Comparison of ENCODE assay signal across 17 cellular contexts in genomic region chr10:4215485-4215884, GRCh38.
DNase-seq lines count a peak whose midpoint lies in the region; ATAC-seq, FAIRE-seq and TF ChIP-seq lines count a peak whose summit lies in the region.
"Had no signal": no experiment of that assay in that cellular context is flagged by ENCODE, and none has a peak within 500 bp of the region (broad histone marks: within the 10 kb centered on the region; RNA-seq: fewer than 3 reads in every experiment).

No MANE protein-coding gene starts in this region.

- H3K4me2 ChIP-seq in Karpas-422 (ENCODE audit: low read depth, low read length, poor library complexity, severe bottlenecking) (peak overlapping the region; percentile 10), GM12878 (ENCODE audit: control insufficient read depth, insufficient read depth) (no peak overlapping the region), neural progenitor cell (no peak overlapping the region)

- peaks cover 36% of the 10 kb centered on the region for H3K4me1 Mint-ChIP-seq in neural progenitor cell
- peaks cover 0 to 4% of the 10 kb centered on the region in 2 donors for H3K4me1 Mint-ChIP-seq in effector memory CD8-positive, alpha-beta T cell (ENCODE audit: low read depth in 2 of 2)

- POLR2A ChIA-PET in GM12878 (lab: Charles Lee): no interaction called here

- TF ChIP-seq CTCF in GM12878 (IDR thresholded peaks at IDR 0.05 in 2 of 3, conservative IDR thresholded peaks at IDR 0.05 in 1 of 3; ENCODE audit: control insufficient read depth in 2 of 3, extremely low read depth in 1 of 3, insufficient read depth in 1 of 3, low read depth in 3 of 3, low read length in 3 of 3): no peak
- TF ChIP-seq CTCF in neural progenitor cell (IDR thresholded peaks at IDR 0.05): no peak

- BruUV-seq in GM12878 (replicated peaks; lab: Mats Ljungman, UMichigan): no TSS peak

- peak; percentile 41 for FAIRE-seq in GM12878 (lab: Jason Lieb, UNC)
- FAIRE-seq: HTR-8/SVneo had no signal

- TF ChIP-seq RAD21 in GM12878 (IDR thresholded peaks at IDR 0.05; ENCODE audit: insufficient read depth, low read depth, low read length): no peak

- no peaks in the 10 kb centered on the region for H3K79me2 ChIP-seq in Karpas-422 (ENCODE audit: low read length)
- no peaks in the 10 kb centered on the region for H3K79me2 ChIP-seq in GM12878 (ENCODE audit: control insufficient read depth, insufficient read depth, low read length)
- no peaks in the 10 kb centered on the region for H3K79me2 ChIP-seq in neural progenitor cell (ENCODE audit: low read depth)

- no peaks in the 10 kb centered on the region for H3K36me3 ChIP-seq in Karpas-422 (ENCODE audit: insufficient read depth, low read length)
- H3K36me3 ChIP-seq in GM12878 (ENCODE audit: control insufficient read depth in 2 of 2, insufficient read depth in 2 of 2, low read length in 1 of 2): no peaks in the 10 kb centered on the region
- no peaks in the 10 kb centered on the region for H3K36me3 ChIP-seq in neural progenitor cell
- H3K36me3 ChIP-seq: SJCRH30 had no signal

- H3K9ac ChIP-seq in Karpas-422 (ENCODE audit: low read length) (no peak overlapping the region), GM12878 (ENCODE audit: control insufficient read depth, insufficient read depth, low read length) (no peak overlapping the region), neural progenitor cell (no peak overlapping the region)

- no peaks in the 10 kb centered on the region for H3K36me3 Mint-ChIP-seq in neural progenitor cell
- no peaks in the 10 kb centered on the region for H3K36me3 Mint-ChIP-seq in effector memory CD8-positive, alpha-beta T cell (ENCODE audit: insufficient read depth)

- no peak overlapping the region for H3K27ac ChIP-seq in Karpas-422 (ENCODE audit: low read length)
- H3K27ac ChIP-seq in GM12878 (ENCODE audit: control insufficient read depth, insufficient read depth): no peak overlapping the region
- no peak overlapping the region for H3K27ac ChIP-seq in neural progenitor cell
- H3K27ac ChIP-seq: RWPE1, SJCRH30 had no signal

- peak overlapping the region; percentile 29 for H3K27ac Mint-ChIP-seq in neural progenitor cell
- no peak overlapping the region for H3K27ac Mint-ChIP-seq in effector memory CD8-positive, alpha-beta T cell
- H3K27ac Mint-ChIP-seq: CD4-positive, alpha-beta T cell had no signal

- SMC1A ChIA-PET in GM12878 (lab: Charles Lee; ENCODE audit: uncharacterized antibody, unreplicated experiment): no interaction called here

- CTCF ChIA-PET in GM12878 (lab: Yijun Ruan, JAX): no interaction called here

- no peaks in the 10 kb centered on the region for H3K9me2 ChIP-seq in Karpas-422 (replicated peaks; ENCODE audit: insufficient read depth, low read length)

- H2AFZ ChIP-seq in Karpas-422 (ENCODE audit: low read length) (no peak overlapping the region), GM12878 (ENCODE audit: control insufficient read depth, low read depth, low read length) (no peak overlapping the region), neural progenitor cell (replicated peaks) (no peak overlapping the region)

- H3K9me3 ChIP-seq in Karpas-422 (ENCODE audit: low read length) (no peaks in the 10 kb centered on the region), GM12878 (replicated peaks; ENCODE audit: control insufficient read depth, insufficient read depth, low read length) (no peaks in the 10 kb centered on the region), neural progenitor cell (ENCODE audit: low read depth) (no peaks in the 10 kb centered on the region)
- H3K9me3 ChIP-seq: SJCRH30 had no signal

- H3K4me3 Mint-ChIP-seq in neural progenitor cell: no peak overlapping the region
- H3K4me3 Mint-ChIP-seq in effector memory CD8-positive, alpha-beta T cell: no peak overlapping the region
- H3K4me3 Mint-ChIP-seq: CD4-positive, alpha-beta T cell had no signal

- in situ Hi-C loops in GM12878 (cut with MboI): no loop called here

- H3K27me3 ChIP-seq in Karpas-422 (ENCODE audit: low read length) (no peaks in the 10 kb centered on the region), GM12878 (replicated peaks in 1 of 2; ENCODE audit: control insufficient read depth in 2 of 2, insufficient read depth in 2 of 2, low read length in 1 of 2) (peaks cover 0 to 1% of the 10 kb centered on the region in 2 experiments; a peak in 3 of 4 replicates), neural progenitor cell (no peaks in the 10 kb centered on the region)
- H3K27me3 ChIP-seq: SJCRH30 had no signal

- H3F3A ChIP-seq in neural progenitor cell (ENCODE audit: low read depth): peaks cover 10% of the 10 kb centered on the region

- 53% methylated on average over 4 of the region's 4 CpGs for WGBS in GM12878 (ENCODE audit: insufficient coverage, insufficient replicate concordance, low lambda C conversion rate, missing lambda C conversion rate)

- TF ChIP-seq EP300 in GM12878 (IDR thresholded peaks at IDR 0.05; ENCODE audit: borderline replicate concordance in 1 of 2, control insufficient read depth in 1 of 2, low read depth in 2 of 2, low read length in 2 of 2): no peak

- no peaks in the 10 kb centered on the region for H4K20me1 ChIP-seq in Karpas-422 (ENCODE audit: insufficient read depth, low read depth, low read length)
- H4K20me1 ChIP-seq in GM12878 (ENCODE audit: control insufficient read depth, insufficient read depth): no peaks in the 10 kb centered on the region
- no peaks in the 10 kb centered on the region for H4K20me1 ChIP-seq in neural progenitor cell (ENCODE audit: low read depth)

- no peak for TF ChIP-seq POLR2A in GM12878 (IDR thresholded peaks at IDR 0.05; ENCODE audit: low read depth, low read length)

- H3K4me3 ChIP-seq in Karpas-422 (ENCODE audit: low read length): no peak overlapping the region
- H3K4me3 ChIP-seq in GM12878: no peak overlapping the region
- no peak overlapping the region for H3K4me3 ChIP-seq in neural progenitor cell
- H3K4me3 ChIP-seq: SJCRH30 had no signal

- ATAC-seq in GM12878: no peak
- no peak for ATAC-seq in effector memory CD8-positive, alpha-beta T cell (replicated peaks)
- ATAC-seq in GM21367 (IDR thresholded peaks at IDR 0.05; ENCODE audit: unreplicated experiment): no peak

- H3K4me1 ChIP-seq in Karpas-422 (ENCODE audit: low read length): peaks cover 11% of the 10 kb centered on the region
- no peaks in the 10 kb centered on the region for H3K4me1 ChIP-seq in GM12878 (ENCODE audit: control insufficient read depth, insufficient read depth, low read length)
- H3K4me1 ChIP-seq in neural progenitor cell: peaks cover 11% of the 10 kb centered on the region
- H3K4me1 ChIP-seq: SJCRH30 had no signal

- RAD21 ChIA-PET in GM12878 (lab: Charles Lee; ENCODE audit: unreplicated experiment): no interaction called here

- peak; percentile 45 for DNase-seq in EH (ENCODE audit: low read depth)
- peak; percentile 43 for DNase-seq in Karpas-422
- DNase-seq in GM12878 (ENCODE audit: low read depth, low spot score): no peak
- no peak for DNase-seq in neural progenitor cell (ENCODE audit: low spot score)
- DNase-seq in GF-D8 (lab: John Stamatoyannopoulos, UW): no peak
- DNase-seq in effector memory CD8-positive, alpha-beta T cell: no peak
- DNase-seq: ACHN; CD4-positive, alpha-beta T cell; DND-41; HCEC 1CT; NCI-H1436; NCI-H2081 treated with DMSO at 0.1 percent for 48 hours; NCI-H524; SJCRH30 had no signal

- peaks cover 8% of the 10 kb centered on the region for H3K27me3 Mint-ChIP-seq in neural progenitor cell (ENCODE audit: insufficient read depth, low read depth)
- H3K27me3 Mint-ChIP-seq in effector memory CD8-positive, alpha-beta T cell: peaks cover 6 to 9% of the 10 kb centered on the region in 2 donors

- H3K9me3 Mint-ChIP-seq in neural progenitor cell: no peaks in the 10 kb centered on the region
- H3K9me3 Mint-ChIP-seq in effector memory CD8-positive, alpha-beta T cell: no peaks in the 10 kb centered on the region
- H3K9me3 Mint-ChIP-seq: CD4-positive, alpha-beta T cell had no signal

- intact Hi-C loops in GM12878 (cut with micrococcal nuclease; ENCODE audit: unreplicated experiment): no loop called here

TF ChIP-seq in GM12878, 131 proteins besides CTCF, POLR2A, EP300 and RAD21 (continues in another document):
- TF ChIP-seq ZBED1 (IDR thresholded peaks at IDR 0.05; ENCODE audit: borderline replicate concordance) (no peak), RAD51 (IDR thresholded peaks at IDR 0.05) (no peak), MYC (IDR thresholded peaks at IDR 0.05; ENCODE audit: insufficient read depth, insufficient read length, insufficient replicate concordance, low read length, severe bottlenecking) (no peak), CEBPZ (IDR thresholded peaks at IDR 0.05; ENCODE audit: low read depth, low read length) (no peak), CREB1 (IDR thresholded peaks at IDR 0.05; ENCODE audit: low read depth) (no peak), SMC3 (IDR thresholded peaks at IDR 0.05; ENCODE audit: borderline replicate concordance, low read length) (no peak), EGR1 (IDR thresholded peaks at IDR 0.05; ENCODE audit: borderline replicate concordance in 1 of 2, low read depth in 2 of 2, low read length in 2 of 2) (no peak)

Comparison
In these comparisons a context has a peak if more than half of its experiments do, and no peak if none do; other contexts are left out.
1. DNase-seq: peak in EH (single experiment) and Karpas-422 (single experiment); none in GM12878 (single experiment), neural progenitor cell (single experiment), GF-D8 (single experiment) and effector memory CD8-positive, alpha-beta T cell (0 of 3).